37 cellular contexts compared by ENCODE assay signal in genomic region chr6:119653329-119653728, GRCh38.
"Had no signal": no experiment of that assay in that cellular context is flagged by ENCODE, and none has a peak within 500 bp of the region (broad histone marks: within the 10 kb centered on the region; RNA-seq: fewer than 3 reads in every experiment).

No MANE protein-coding gene starts in this region.

- H3K27ac Mint-ChIP-seq: activated B cell treated with CpG ODN at 0.5 μM for 24 hours; activated CD8-positive, alpha-beta T cell treated with anti-CD3 and anti-CD28 coated beads for 36 hours; activated naive CD4-positive, alpha-beta T cell treated with anti-CD3 and anti-CD28 coated beads, Interleukin-2, amount 50 U/mL, for 24 hours; activated naive CD8-positive, alpha-beta T cell treated with anti-CD3 and anti-CD28 coated beads, Interleukin-2, amount 10 ng/mL, durations not matched to agents 7 days and 5 days; activated T-cell treated with anti-CD3 and anti-CD28 coated beads, Interleukin-2, amount 50 U/mL, for 72 hours; activated T-helper 17 cell treated with anti-CD3 and anti-CD28 coated beads, Interleukin-2, amount 50 U/mL, for 72 hours; IgD-negative memory B cell had no signal

- H3K36me3 Mint-ChIP-seq: activated naive CD4-positive, alpha-beta T cell treated with anti-CD3 and anti-CD28 coated beads, Interleukin-2, amount 50 U/mL, for 24 hours; activated naive CD8-positive, alpha-beta T cell treated with anti-CD3 and anti-CD28 coated beads, Interleukin-2, amount 10 ng/mL, durations not matched to agents 7 days and 5 days; IgD-negative memory B cell had no signal

- H3K9ac ChIP-seq: KMS-11 had no signal

- H3K4me3 Mint-ChIP-seq: activated B cell treated with CpG ODN at 0.5 μM for 24 hours; activated CD8-positive, alpha-beta T cell treated with anti-CD3 and anti-CD28 coated beads for 36 hours; activated naive CD4-positive, alpha-beta T cell treated with anti-CD3 and anti-CD28 coated beads, Interleukin-2, amount 50 U/mL, for 24 hours; activated naive CD8-positive, alpha-beta T cell treated with anti-CD3 and anti-CD28 coated beads, Interleukin-2, amount 10 ng/mL, durations not matched to agents 7 days and 5 days; activated T-cell treated with anti-CD3 and anti-CD28 coated beads, Interleukin-2, amount 50 U/mL, for 72 hours; activated T-helper 17 cell treated with anti-CD3 and anti-CD28 coated beads, Interleukin-2, amount 50 U/mL, for 72 hours; central memory CD8-positive, alpha-beta T cell; IgD-negative memory B cell had no signal

- H3K4me3 ChIP-seq: ascending aorta, cardiac muscle cell, Peyer's patch, SJSA1 had no signal

- H3K9me3 Mint-ChIP-seq: activated B cell treated with CpG ODN at 0.5 μM for 24 hours; activated CD8-positive, alpha-beta T cell treated with anti-CD3 and anti-CD28 coated beads for 36 hours; activated naive CD4-positive, alpha-beta T cell treated with anti-CD3 and anti-CD28 coated beads, Interleukin-2, amount 50 U/mL, for 24 hours; activated naive CD8-positive, alpha-beta T cell treated with anti-CD3 and anti-CD28 coated beads, Interleukin-2, amount 10 ng/mL, durations not matched to agents 7 days and 5 days; activated T-cell treated with anti-CD3 and anti-CD28 coated beads, Interleukin-2, amount 50 U/mL, for 72 hours; activated T-helper 17 cell treated with anti-CD3 and anti-CD28 coated beads, Interleukin-2, amount 50 U/mL, for 72 hours; central memory CD8-positive, alpha-beta T cell; IgD-negative memory B cell had no signal

- DNase-seq: activated B cell treated with CpG ODN at 0.5 μM for 24 hours; activated CD4-positive, alpha-beta T cell treated with anti-CD3 and anti-CD28 coated beads for 1 hour; activated CD4-positive, alpha-beta T cell treated with anti-CD3 and anti-CD28 coated beads for 48 hours; activated CD8-positive, alpha-beta T cell treated with anti-CD3 and anti-CD28 coated beads for 36 hours; activated effector memory CD4-positive, alpha-beta T cell treated with anti-CD3 and anti-CD28 coated beads, Interleukin-2, amount 50 U/mL, for 16 hours; activated naive CD4-positive, alpha-beta T cell; activated naive CD8-positive, alpha-beta T cell treated with anti-CD3 and anti-CD28 coated beads, Interleukin-2, amount 10 ng/mL, durations not matched to agents 7 days and 5 days; activated T-cell treated with anti-CD3 and anti-CD28 coated beads, Interleukin-2, amount 50 U/mL, for 1 hour; activated T-cell treated with anti-CD3 and anti-CD28 coated beads, Interleukin-2, amount 50 U/mL, for 72 hours; amygdala; NCI-H1092 treated with DMSO at 0.1 percent for 48 hours; NCI-H1417; NCI-H146; NCI-H187; NCI-H2029 treated with DMSO at 0.1 percent for 48 hours; NCI-H2107; NCI-H226; NCI-H446 treated with DMSO at 0.1 percent for 48 hours; NCI-H524; NCI-H69; NCI-H82; PC-3; Peyer's patch; RPMI8226; SHP77 treated with DMSO at 0.1 percent for 48 hours; T-helper 1 cell; T-helper 9 cell had no signal

- H3K27ac ChIP-seq: ascending aorta, cardiac muscle cell, KMS-11, Peyer's patch, SJSA1, VCaP had no signal

- ATAC-seq: activated CD8-positive, alpha-beta T cell treated with anti-CD3 and anti-CD28 coated beads for 36 hours; activated T-cell treated with anti-CD3 and anti-CD28 coated beads, Interleukin-2, amount 50 U/mL, for 72 hours; activated T-helper 17 cell treated with anti-CD3 and anti-CD28 coated beads, Interleukin-2, amount 50 U/mL, for 72 hours; PC-3; SK-N-SH treated with all-trans-retinoic acid at 6 μM for 48 hours had no signal

- H3K9me3 ChIP-seq: ascending aorta, Peyer's patch, SJSA1 had no signal

- H3K4me2 ChIP-seq: KMS-11 had no signal

- H3K4me1 Mint-ChIP-seq: activated B cell treated with CpG ODN at 0.5 μM for 24 hours; activated naive CD4-positive, alpha-beta T cell treated with anti-CD3 and anti-CD28 coated beads, Interleukin-2, amount 50 U/mL, for 24 hours; activated T-helper 17 cell treated with anti-CD3 and anti-CD28 coated beads, Interleukin-2, amount 50 U/mL, for 72 hours; central memory CD8-positive, alpha-beta T cell; IgD-negative memory B cell had no signal

- H3K4me1 ChIP-seq: ascending aorta, Peyer's patch, SJSA1 had no signal

- H3K27me3 ChIP-seq: ascending aorta, Peyer's patch, SJSA1 had no signal

- H3K36me3 ChIP-seq: ascending aorta, cardiac muscle cell, Peyer's patch, SJSA1 had no signal

- H3K27me3 Mint-ChIP-seq: activated B cell treated with CpG ODN at 0.5 μM for 24 hours; activated CD8-positive, alpha-beta T cell treated with anti-CD3 and anti-CD28 coated beads for 36 hours; activated naive CD4-positive, alpha-beta T cell treated with anti-CD3 and anti-CD28 coated beads, Interleukin-2, amount 50 U/mL, for 24 hours; activated T-helper 17 cell treated with anti-CD3 and anti-CD28 coated beads, Interleukin-2, amount 50 U/mL, for 72 hours; central memory CD8-positive, alpha-beta T cell; IgD-negative memory B cell had no signal
